ENCODE assay signal across 8 cellular contexts in the genomic region with DNA sequence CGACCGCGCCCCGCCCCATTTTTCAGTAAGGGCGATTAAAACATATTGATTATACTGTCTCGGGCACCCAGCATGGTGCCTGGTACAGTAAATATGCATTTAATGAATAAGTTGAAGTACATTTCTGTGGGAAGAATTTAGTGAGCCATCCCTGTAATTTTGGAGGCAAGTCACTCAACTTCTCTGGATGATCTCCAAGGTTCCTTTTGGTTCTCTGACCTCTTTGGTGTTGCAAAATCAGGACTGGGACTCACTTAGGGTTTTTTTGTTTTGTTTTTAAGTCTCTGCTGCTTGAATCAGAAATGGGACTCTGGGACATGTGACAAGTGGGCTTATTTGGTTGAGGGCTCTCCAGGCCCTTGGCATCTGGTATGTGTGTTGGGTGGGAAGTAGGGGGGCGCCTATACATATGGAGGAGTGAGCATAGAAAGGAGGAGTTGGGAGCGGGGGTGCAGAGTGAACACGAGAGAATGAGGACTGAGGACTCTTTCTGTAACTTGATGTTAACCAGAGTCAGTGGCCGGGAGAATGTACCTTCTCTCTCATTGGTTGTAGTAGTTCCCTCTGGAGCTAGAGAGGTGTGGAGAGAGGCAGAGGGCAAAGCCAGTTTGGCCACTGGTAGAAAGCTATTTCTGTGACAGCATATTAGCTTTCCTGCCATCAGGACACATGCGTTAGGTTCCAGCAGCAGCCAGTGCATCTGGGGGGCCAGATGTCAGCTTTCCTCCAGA. TPM values are rescaled to one million over a fixed set of nuclear protein-coding genes. Genes with fewer than 3 reads are reported as not detected.
DNase-seq lines count a peak whose midpoint lies in the region; ATAC-seq, FAIRE-seq and TF ChIP-seq lines count a peak whose summit lies in the region.

No MANE protein-coding gene starts in this region.

- peak overlapping the region; percentile 93 to 98 (median 95) for H3K4me3 Mint-ChIP-seq in CD4-positive, CD25-positive, alpha-beta regulatory T cell
- peak overlapping the region; percentile 97 for H3K4me3 Mint-ChIP-seq in nephron progenitor cell

- no peaks in the 10 kb centered on the region for H3K9me2 ChIP-seq in OCI-LY7 (ENCODE audit: insufficient read depth, low read length)

- H3K79me1 ChIP-seq in H1 (ENCODE audit: low read depth, low read length) = no peaks in the 10 kb centered on the region

- H3K4me2 ChIP-seq in H1 (ENCODE audit: insufficient read depth in 1 of 2, low read depth in 2 of 2, low read length in 2 of 2) = peak overlapping the region in 1 of 2 experiments; percentile 72; a peak in 2 of 4 replicates
- H3K4me2 ChIP-seq in OCI-LY7 (ENCODE audit: low read length) = no peak overlapping the region

- H3K4me1 ChIP-seq in CD4-positive, CD25-positive, alpha-beta regulatory T cell (ENCODE audit: control insufficient read depth, insufficient read depth, low read length, poor library complexity, severe bottlenecking) = peaks cover 49% of the 10 kb centered on the region
- peaks cover 3 to 18% (median 12%) of the 10 kb centered on the region in 4 experiments; a peak in 6 of 7 replicates for H3K4me1 ChIP-seq in H1 (replicated peaks in 1 of 4; ENCODE audit: control insufficient read depth in 3 of 4, insufficient read depth in 4 of 4, low read length in 3 of 4)
- no peaks in the 10 kb centered on the region for H3K4me1 ChIP-seq in OCI-LY7 (ENCODE audit: insufficient read depth, low read length, poor library complexity, severe bottlenecking)

- H4K20me1 ChIP-seq in H1 (replicated peaks in 1 of 2; ENCODE audit: control insufficient read depth in 1 of 2, insufficient read depth in 2 of 2, low read length in 2 of 2) (no peaks in the 10 kb centered on the region), OCI-LY7 (ENCODE audit: insufficient read depth, low read length) (no peaks in the 10 kb centered on the region)

- intact Hi-C loops in posterior vena cava (cut with DNase I) (loop anchor here (5.0 to 10.0 kb wide), 4 partner anchors 51 to 124 kb away; no protein-coding TSS in a partner anchor), OCI-LY7 (cut with micrococcal nuclease; ENCODE audit: unreplicated experiment) (no loop called here)

- H3K36me3 ChIP-seq in CD4-positive, CD25-positive, alpha-beta regulatory T cell (ENCODE audit: control insufficient read depth, insufficient read depth, low read length) = no peaks in the 10 kb centered on the region
- H3K36me3 ChIP-seq in H1 (ENCODE audit: control insufficient read depth in 2 of 4, insufficient read depth in 4 of 4, low read length in 3 of 4) (no peaks in the 10 kb centered on the region), OCI-LY7 (ENCODE audit: insufficient read depth, low read length) (no peaks in the 10 kb centered on the region)

- peaks cover 10% of the 10 kb centered on the region; the same call in 1 of the 2 replicates for H3K23me2 ChIP-seq in H1 (ENCODE audit: low read depth, low read length)

- no peak for TF ChIP-seq POLR2A in H1 (IDR thresholded peaks at IDR 0.05; ENCODE audit: control extremely low read depth in 1 of 2, low read depth in 2 of 2, low read length in 2 of 2)

- no peak overlapping the region for H3K9ac ChIP-seq in H1 (replicated peaks in 1 of 4; ENCODE audit: extremely low read depth in 1 of 4, low read depth in 3 of 4, low read length in 3 of 4)

- no peaks in the 10 kb centered on the region for H3K9me3 ChIP-seq in CD4-positive, CD25-positive, alpha-beta regulatory T cell (ENCODE audit: control insufficient read depth in 2 of 2, low read length in 2 of 2)
- H3K9me3 ChIP-seq in H1 (ENCODE audit: insufficient read depth in 2 of 2, low read depth in 1 of 2, low read length in 1 of 2) = no peaks in the 10 kb centered on the region
- no peaks in the 10 kb centered on the region for H3K9me3 ChIP-seq in OCI-LY7 (ENCODE audit: low read length)

- peak overlapping the region; percentile 74; the same call in 1 of the 2 replicates for H2BK15ac ChIP-seq in H1 (ENCODE audit: low read length)

- no peaks in the 10 kb centered on the region for H3K27me3 Mint-ChIP-seq in CD4-positive, CD25-positive, alpha-beta regulatory T cell
- no peaks in the 10 kb centered on the region for H3K27me3 Mint-ChIP-seq in nephron progenitor cell (ENCODE audit: low read depth, poor library complexity)

- no peak overlapping the region for H2AK5ac ChIP-seq in H1 (ENCODE audit: low read depth, low read length)

- H3K4me3 ChIP-seq in CD4-positive, CD25-positive, alpha-beta regulatory T cell (ENCODE audit: low read depth, low read length) = peak overlapping the region; percentile 92
- H3K4me3 ChIP-seq in H1 (ENCODE audit: extremely low read depth in 1 of 4, insufficient read depth in 2 of 4, low read depth in 3 of 4, low read length in 4 of 4) = peak overlapping the region in 1 of 4 experiments; percentile 97; a peak in 2 of 8 replicates
- H3K4me3 ChIP-seq in OCI-LY7 (ENCODE audit: low read depth, low read length, poor library complexity, severe bottlenecking) = no peak overlapping the region

- CTCF ChIA-PET in H1 (lab: Charles Lee; ENCODE audit: partially characterized antibody) (interaction anchor here (0.7 to 3.5 kb wide), 6 partner anchors 12 to 133 kb away, joined by 3 to 25 read pairs (median 3); no protein-coding TSS in a partner anchor), OCI-LY7 (lab: Charles Lee; ENCODE audit: unreplicated experiment) (no interaction called here)

- H3K4ac ChIP-seq in H1 (replicated peaks; ENCODE audit: insufficient read length, low read depth, low read length) = no peak overlapping the region

- H3K56ac ChIP-seq in H1 (replicated peaks; ENCODE audit: insufficient read length, low read depth, low read length) = no peak overlapping the region

- WGBS in H1 (ENCODE audit: extremely low coverage in 1 of 2, insufficient coverage in 1 of 2, insufficient read length in 1 of 2, insufficient replicate concordance in 2 of 2, low coverage in 1 of 2, low lambda C conversion rate in 2 of 2, missing lambda C conversion rate in 1 of 2), 2 experiments = 65% methylated on average over 11 of the region's 11 CpGs; no CpG with 5 or more reads in 1 of the 2 experiments

- H4K8ac ChIP-seq in H1 (ENCODE audit: extremely low read depth, insufficient read depth, low read length) = no peak overlapping the region

- peak overlapping the region in 2 of 3 donors; percentile 48 to 94 for H3K27ac Mint-ChIP-seq in CD4-positive, CD25-positive, alpha-beta regulatory T cell
- H3K27ac Mint-ChIP-seq in nephron progenitor cell = peak overlapping the region; percentile 11

- POLR2A ChIA-PET in H1 (lab: Charles Lee; ENCODE audit: partially characterized antibody) = interaction anchor here (1.2 kb wide), 1 partner anchor 55 kb away, joined by 3 read pairs; no protein-coding TSS in a partner anchor
- POLR2A ChIA-PET in OCI-LY7 (lab: Charles Lee) = no interaction called here

- H4K91ac ChIP-seq in H1 (replicated peaks; ENCODE audit: insufficient read length, low read length) = no peak overlapping the region

- no peak overlapping the region for H2BK12ac ChIP-seq in H1 (ENCODE audit: low read depth, low read length)

- TF ChIP-seq CTCF in H1 (IDR thresholded peaks at IDR 0.05; ENCODE audit: control extremely low read depth in 1 of 3, insufficient read depth in 1 of 3, low read depth in 1 of 3, low read length in 3 of 3) = no peak
- no peak for TF ChIP-seq CTCF in nephron progenitor cell (IDR thresholded peaks at IDR 0.05)
- TF ChIP-seq CTCF in OCI-LY7 (conservative IDR thresholded peaks at IDR 0.05; ENCODE audit: low read length) = no peak

- H3K18ac ChIP-seq in H1 (ENCODE audit: extremely low read depth, low read length) = no peak overlapping the region

- no peak overlapping the region for H3K14ac ChIP-seq in H1 (ENCODE audit: insufficient read length)

- no peak overlapping the region for H2BK120ac ChIP-seq in H1 (replicated peaks; ENCODE audit: low read depth, low read length)

- DNase-seq in CD4-positive, CD25-positive, alpha-beta regulatory T cell = no peak
- DNase-seq in NCI-H69 (lab: John Stamatoyannopoulos, UW) (peak; percentile 72), H1 (ENCODE audit: low read depth in 1 of 2, low spot score in 2 of 2) (no peak), nephron progenitor cell (no peak), posterior vena cava (ENCODE audit: low spot score) (no peak), OCI-LY7 (ENCODE audit: low spot score) (no peak), NCI-H1417 treated with DMSO at 0.1 percent for 48 hours (lab: John Stamatoyannopoulos, UW) (no peak)

- H3K23ac ChIP-seq in H1 (ENCODE audit: insufficient read length) = no peak overlapping the region

- BruUV-seq in OCI-LY7 (replicated peaks; lab: Mats Ljungman, UMichigan) = no TSS peak

- H3K9me3 Mint-ChIP-seq in CD4-positive, CD25-positive, alpha-beta regulatory T cell = peaks cover 0 to 1% (median 0%) of the 10 kb centered on the region in 7 donors
- H3K9me3 Mint-ChIP-seq in nephron progenitor cell = no peaks in the 10 kb centered on the region

- no peak overlapping the region for H2BK20ac ChIP-seq in H1 (ENCODE audit: low read length)

- no peak for FAIRE-seq in H1 (lab: Jason Lieb, UNC)

- H3K36me3 Mint-ChIP-seq in CD4-positive, CD25-positive, alpha-beta regulatory T cell = no peaks in the 10 kb centered on the region
- H3K36me3 Mint-ChIP-seq in nephron progenitor cell (ENCODE audit: low read depth) = peaks cover 6% of the 10 kb centered on the region

- no peak overlapping the region for H4K5ac ChIP-seq in H1 (ENCODE audit: insufficient read length, low read depth, low read length)

- ATAC-seq in CD4-positive, CD25-positive, alpha-beta regulatory T cell (ENCODE audit: low read depth in 2 of 2) = no peak
- no peak for ATAC-seq in HG02973 (IDR thresholded peaks at IDR 0.05; ENCODE audit: unreplicated experiment)

- TF ChIP-seq RAD21 in H1 (IDR thresholded peaks at IDR 0.05 in 1 of 2, conservative IDR thresholded peaks at IDR 0.05 in 1 of 2; ENCODE audit: low read depth in 2 of 2, low read length in 2 of 2) = no peak

- H3K79me2 ChIP-seq in H1 (ENCODE audit: control insufficient read depth in 1 of 2, insufficient read depth in 2 of 2, low read length in 2 of 2) (0 out of 4 replicates have a peak, but pooled peaks cover 0 to 2% of the 10 kb centered on the region in 2 experiments), OCI-LY7 (ENCODE audit: insufficient read depth, low read depth, low read length) (no peaks in the 10 kb centered on the region)

- TF ChIP-seq EP300 in H1 (IDR thresholded peaks at IDR 0.05; ENCODE audit: borderline replicate concordance in 1 of 2, low read depth in 2 of 2, low read length in 2 of 2) = no peak

- no peak overlapping the region for H2BK5ac ChIP-seq in H1 (ENCODE audit: low read depth, low read length)

- H3K27me3 ChIP-seq in CD4-positive, CD25-positive, alpha-beta regulatory T cell (ENCODE audit: control insufficient read depth, insufficient read depth, low read length) = no peaks in the 10 kb centered on the region
- H3K27me3 ChIP-seq in H1 (replicated peaks in 1 of 4; ENCODE audit: control insufficient read depth in 3 of 4, extremely low read depth in 1 of 4, insufficient read depth in 3 of 4, low read length in 3 of 4) = peaks cover 3 to 37% (median 24%) of the 10 kb centered on the region in 4 experiments

- H3K27ac ChIP-seq in CD4-positive, CD25-positive, alpha-beta regulatory T cell (ENCODE audit: insufficient read depth, low read length, poor library complexity, severe bottlenecking) = no peak overlapping the region
- no peak overlapping the region for H3K27ac ChIP-seq in H1 (ENCODE audit: low read depth, low read length)
- H3K27ac ChIP-seq in OCI-LY7 (ENCODE audit: low read depth, low read length, poor library complexity, severe bottlenecking) = no peak overlapping the region

- no peak overlapping the region for H2AFZ ChIP-seq in H1 (ENCODE audit: low read length)
- H2AFZ ChIP-seq in OCI-LY7 (ENCODE audit: low read length) = no peak overlapping the region

- peaks cover 14 to 48% (median 43%) of the 10 kb centered on the region in 4 donors for H3K4me1 Mint-ChIP-seq in CD4-positive, CD25-positive, alpha-beta regulatory T cell
- peaks cover 72% of the 10 kb centered on the region for H3K4me1 Mint-ChIP-seq in nephron progenitor cell

RNA-seq across cellular contexts. Expression of gene ARHGAP10, which starts 1.9 kb away (rescaled TPM):
- 14.1 TPM for total RNA-seq in CD4-positive, CD25-positive, alpha-beta regulatory T cell
- 1 to 10 TPM; 2.9 to 5.6 (median 4.4) TPM for polyA plus RNA-seq in CD4-positive, CD25-positive, alpha-beta regulatory T cell
- 6.0 and 6.1 TPM in 2 replicates for total RNA-seq in H1 (2021; fragmentation: NEBNext Ultra II Directional; extraction: Animal tissue kit (Norgen Biotek cat#: 25700))
- polyA plus RNA-seq in H1 (2011; rRNA removed) = 3.2 and 3.7 TPM in 2 replicates
- 3.2 TPM for polyA plus RNA-seq in H1 (2011; cell fraction: cytosol; rRNA removed)
- 5.0 TPM for polyA plus RNA-seq in H1 (2011; cell fraction: nucleus; rRNA removed)
- polyA plus RNA-seq in H1 (2012, experiment 1 of 2) = 4.0 to 5.1 TPM (median 4.7 TPM) in 4 replicates
- polyA plus RNA-seq in H1 (2012, experiment 2 of 2) = 0.94 TPM
- 3.6 TPM for polyA plus RNA-seq in H1 (2013, experiment 1 of 2)
- 3.7 TPM for polyA plus RNA-seq in H1 (2013, experiment 2 of 2)
- 5.9 and 6.7 TPM in 2 replicates for polyA minus RNA-seq in H1 (2011; rRNA and poly(A)+ RNA removed)
- 2.9 TPM for polyA minus RNA-seq in H1 (2011; cell fraction: cytosol; rRNA and poly(A)+ RNA removed)
- polyA minus RNA-seq in H1 (2011; cell fraction: nucleus; rRNA and poly(A)+ RNA removed) = 17.1 TPM
- total RNA-seq in posterior vena cava (10 to 100 TPM; 79.0 to 80.5 TPM), OCI-LY7 (2022) (0.11 and 0.24 TPM in 2 replicates)
- 0.23 TPM in 1 of 2 replicates, not detected in the other for total RNA-seq in OCI-LY7 (2014; rRNA removed; shearing (Covaris generic))

RNA-seq across cellular contexts. Expression of gene PRMT9, which starts 49.8 kb away (rescaled TPM):
- 27.5 TPM for total RNA-seq in CD4-positive, CD25-positive, alpha-beta regulatory T cell
- polyA plus RNA-seq in CD4-positive, CD25-positive, alpha-beta regulatory T cell = 1 to 10 TPM; 5.8 to 8.9 (median 6.5) TPM
- total RNA-seq in H1 (2021; fragmentation: NEBNext Ultra II Directional; extraction: Animal tissue kit (Norgen Biotek cat#: 25700)) = 9.6 and 9.9 TPM in 2 replicates
- 2.7 and 3.8 TPM in 2 replicates for polyA plus RNA-seq in H1 (2011; rRNA removed)
- 4.1 TPM for polyA plus RNA-seq in H1 (2011; cell fraction: cytosol; rRNA removed)
- polyA plus RNA-seq in H1 (2011; cell fraction: nucleus; rRNA removed) = 2.5 TPM
- 5.4 to 8.4 TPM (median 6.1 TPM) in 4 replicates for polyA plus RNA-seq in H1 (2012, experiment 1 of 2)
- polyA plus RNA-seq in H1 (2012, experiment 2 of 2) = 0.35 TPM
- 4.2 TPM for polyA plus RNA-seq in H1 (2013, experiment 1 of 2)
- polyA plus RNA-seq in H1 (2013, experiment 2 of 2) = 4.0 TPM
- 7.6 and 14.6 TPM in 2 replicates for polyA minus RNA-seq in H1 (2011; rRNA and poly(A)+ RNA removed)
- 6.7 TPM for polyA minus RNA-seq in H1 (2011; cell fraction: cytosol; rRNA and poly(A)+ RNA removed)
- polyA minus RNA-seq in H1 (2011; cell fraction: nucleus; rRNA and poly(A)+ RNA removed) = 11.6 TPM
- total RNA-seq in posterior vena cava = 10 to 100 TPM in 1 of 2 donors, 1 to 10 TPM in 1; 9.2 to 10.7 TPM
- total RNA-seq in OCI-LY7 (2014; rRNA removed; shearing (Covaris generic)) = 12.1 and 13.1 TPM in 2 replicates
- total RNA-seq in OCI-LY7 (2022) = 13.1 and 13.9 TPM in 2 replicates
